In the genomic region with DNA sequence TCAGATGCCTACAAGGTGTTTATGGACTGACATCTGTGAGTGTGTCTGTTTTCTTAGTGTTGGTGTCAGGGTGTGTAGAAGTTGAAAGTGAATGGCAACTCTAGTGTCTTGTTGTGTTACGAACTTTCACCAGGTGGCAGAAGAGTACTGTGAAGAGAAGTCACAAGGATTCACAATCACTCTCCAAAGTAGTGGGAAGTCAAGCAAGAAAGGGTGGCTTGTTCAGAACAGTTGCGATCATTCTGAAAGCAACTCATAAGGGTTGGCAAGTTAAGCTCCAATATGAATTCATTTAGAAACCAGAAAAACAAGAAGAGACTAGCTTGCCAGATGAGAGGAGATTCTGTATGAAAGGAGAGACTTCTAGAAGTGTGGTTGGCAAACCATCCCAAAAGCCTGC, we compare ENCODE assay signal across 8 cellular contexts.
DNase-seq lines count a peak whose midpoint lies in the region; ATAC-seq, FAIRE-seq and TF ChIP-seq lines count a peak whose summit lies in the region.

No MANE protein-coding gene starts in this region.

- no peaks in the 10 kb centered on the region for H3K9me3 ChIP-seq in right lobe of liver

- intact Hi-C loops in activated CD4-positive, alpha-beta T cell treated with anti-CD3 and anti-CD28 coated beads for 36 hours (cut with DNase I, micrococcal nuclease): loop anchor here (1.0 to 5.0 kb wide), 15 partner anchors 74 to 1997 kb away; a partner anchor contains a TSS
- intact Hi-C loops in right lobe of liver (cut with DNase I): loop anchor here in 1 of 2 donors (10.0 kb wide), 1 partner anchor 460 kb away; a partner anchor contains a TSS

- no peak for TF ChIP-seq POLR2A in right lobe of liver (IDR thresholded peaks at IDR 0.05)

- POLR2A ChIA-PET in activated CD4-positive, alpha-beta T cell treated with anti-CD3 and anti-CD28 coated beads for 36 hours (lab: Charles Lee): interaction anchor here (1.0 to 1.2 kb wide), 2 partner anchors 34 to 150 kb away, joined by 4 to 6 read pairs; no protein-coding TSS in a partner anchor
- POLR2A ChIA-PET in RWPE1 (lab: Yijun Ruan, JAX; ENCODE audit: low non-redundant PET): no interaction called here

- peak; percentile 90 for ATAC-seq in activated CD4-positive, alpha-beta T cell treated with anti-CD3 and anti-CD28 coated beads for 36 hours
- ATAC-seq in GM21360 (IDR thresholded peaks at IDR 0.05; ENCODE audit: unreplicated experiment): peak; percentile 59
- ATAC-seq in HG03520 (IDR thresholded peaks at IDR 0.05; ENCODE audit: unreplicated experiment): peak; percentile 62
- ATAC-seq in right lobe of liver: peak; percentile 77 to 84 (median 81)

- CTCF ChIA-PET in activated CD4-positive, alpha-beta T cell treated with anti-CD3 and anti-CD28 coated beads for 36 hours (lab: Charles Lee): interaction anchor here (0.6 to 6.4 kb wide), 67 partner anchors 9 to 1280 kb away, joined by 3 to 150 read pairs (median 4); a partner anchor contains a TSS
- CTCF ChIA-PET in RWPE1 (lab: Yijun Ruan, JAX): interaction anchor here (0.6 to 3.7 kb wide), 13 partner anchors 12 to 1083 kb away, joined by 3 to 51 read pairs (median 3); a partner anchor contains a TSS

- H3K4me1 ChIP-seq in right lobe of liver: peaks cover 0 to 5% (median 0%) of the 10 kb centered on the region in 4 donors

- FAIRE-seq in bronchial epithelial cell (lab: Jason Lieb, UNC): peak; percentile 40

- no peaks in the 10 kb centered on the region for H3K36me3 ChIP-seq in bronchial epithelial cell (ENCODE audit: control insufficient read depth, insufficient read depth, low read length)
- no peaks in the 10 kb centered on the region for H3K36me3 ChIP-seq in right lobe of liver

- H3K4me3 ChIP-seq in bronchial epithelial cell (ENCODE audit: low read depth, low read length): no peak overlapping the region
- H3K4me3 ChIP-seq in right lobe of liver: no peak overlapping the region

- 25% methylated on average over 2 of the region's 2 CpGs for WGBS in right lobe of liver (ENCODE audit: insufficient coverage, low coverage, low lambda C conversion rate, missing lambda C conversion rate)

- H3K27me3 ChIP-seq in bronchial epithelial cell (ENCODE audit: control insufficient read depth, insufficient read depth, low read length) (peaks cover 3% of the 10 kb centered on the region), right lobe of liver (no peaks in the 10 kb centered on the region)

- H3K27ac ChIP-seq in RWPE1: no peak overlapping the region
- H3K27ac ChIP-seq in right lobe of liver: no peak overlapping the region

- peak overlapping the region; percentile 7 for H3K27ac Mint-ChIP-seq in activated CD4-positive, alpha-beta T cell treated with anti-CD3 and anti-CD28 coated beads for 36 hours
- peak overlapping the region; percentile 14 for H3K27ac Mint-ChIP-seq in type B pancreatic cell

- peak; percentile 44 for DNase-seq in activated CD4-positive, alpha-beta T cell treated with anti-CD3 and anti-CD28 coated beads for 36 hours
- no peak for DNase-seq in activated CD4-positive, alpha-beta T cell treated with anti-CD3 and anti-CD28 coated beads, Interleukin-2, amount 50 U/mL, for 1 hour
- DNase-seq in RWPE1 (ENCODE audit: low spot score) (peak; percentile 39), bronchial epithelial cell (ENCODE audit: low read depth) (peak; percentile 74), right lobe of liver (no peak), type B pancreatic cell (ENCODE audit: extremely low spot score, unreplicated experiment) (no peak)

- no peaks in the 10 kb centered on the region for H3K36me3 Mint-ChIP-seq in activated CD4-positive, alpha-beta T cell treated with anti-CD3 and anti-CD28 coated beads for 36 hours (ENCODE audit: low read depth)
- no peaks in the 10 kb centered on the region for H3K36me3 Mint-ChIP-seq in type B pancreatic cell

- TF ChIP-seq CTCF in RWPE1 (conservative IDR thresholded peaks at IDR 0.05; ENCODE audit: low read depth) (peak; percentile 71), bronchial epithelial cell (IDR thresholded peaks at IDR 0.05; ENCODE audit: insufficient read depth, low read length, severe bottlenecking) (peak; percentile 71), right lobe of liver (IDR thresholded peaks at IDR 0.05) (peak; percentile 49 to 64 (median 62)), type B pancreatic cell (conservative IDR thresholded peaks at IDR 0.05) (peak; percentile 76)

- peaks cover 32% of the 10 kb centered on the region for H3K4me1 Mint-ChIP-seq in activated CD4-positive, alpha-beta T cell treated with anti-CD3 and anti-CD28 coated beads for 36 hours
- H3K4me1 Mint-ChIP-seq in type B pancreatic cell (ENCODE audit: unreplicated experiment): peaks cover 4% of the 10 kb centered on the region

- peaks cover 10% of the 10 kb centered on the region for H3K27me3 Mint-ChIP-seq in activated CD4-positive, alpha-beta T cell treated with anti-CD3 and anti-CD28 coated beads for 36 hours
- H3K27me3 Mint-ChIP-seq in type B pancreatic cell: peaks cover 5% of the 10 kb centered on the region

- no peak overlapping the region for H3K4me3 Mint-ChIP-seq in activated CD4-positive, alpha-beta T cell treated with anti-CD3 and anti-CD28 coated beads for 36 hours
- H3K4me3 Mint-ChIP-seq in type B pancreatic cell: no peak overlapping the region

- no peaks in the 10 kb centered on the region for H3K9me3 Mint-ChIP-seq in activated CD4-positive, alpha-beta T cell treated with anti-CD3 and anti-CD28 coated beads for 36 hours (ENCODE audit: low read depth)
- H3K9me3 Mint-ChIP-seq in type B pancreatic cell: no peaks in the 10 kb centered on the region

Comparison
In these comparisons a context has a peak if more than half of its experiments do, and no peak if none do; other contexts are left out.
1. DNase-seq: peak in activated CD4-positive, alpha-beta T cell treated with anti-CD3 and anti-CD28 coated beads for 36 hours (single experiment), RWPE1 (single experiment) and bronchial epithelial cell (single experiment); none in activated CD4-positive, alpha-beta T cell treated with anti-CD3 and anti-CD28 coated beads, Interleukin-2, amount 50 U/mL, for 1 hour (single experiment), right lobe of liver (0 of 3) and type B pancreatic cell (single experiment).
2. Peak in every context shown above with its lines, with median percentiles within 50 percentile points of each other: ATAC-seq and CTCF ChIP-seq.